Comparison of ENCODE assay signal across 1 cellular context in the genomic region with DNA sequence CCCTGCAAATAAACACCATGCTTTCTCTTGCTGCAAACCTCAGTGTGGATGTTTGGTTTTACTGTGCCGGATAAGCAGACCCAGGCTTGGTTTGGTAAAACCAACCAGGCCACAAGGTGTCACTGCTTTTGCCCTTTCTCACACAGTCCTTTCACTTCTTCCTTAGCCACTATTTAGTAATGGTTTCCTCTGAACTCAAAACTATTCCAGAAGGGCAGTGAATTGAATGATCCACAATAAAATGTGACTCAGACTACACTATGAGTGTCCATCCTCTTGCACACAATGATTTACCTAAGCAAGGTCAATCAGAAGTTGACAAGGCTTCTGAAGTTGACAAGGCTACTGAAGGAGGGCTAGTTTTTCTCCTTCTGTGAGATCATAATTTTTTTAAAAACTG.
TF ChIP-seq lines count a peak whose summit lies in the region.

No MANE protein-coding gene starts in this region.

TF ChIP-seq in H1, 55 proteins besides CTCF, POLR2A, EP300 and RAD21 (continued from another document):
- TF ChIP-seq, protein P1, sequence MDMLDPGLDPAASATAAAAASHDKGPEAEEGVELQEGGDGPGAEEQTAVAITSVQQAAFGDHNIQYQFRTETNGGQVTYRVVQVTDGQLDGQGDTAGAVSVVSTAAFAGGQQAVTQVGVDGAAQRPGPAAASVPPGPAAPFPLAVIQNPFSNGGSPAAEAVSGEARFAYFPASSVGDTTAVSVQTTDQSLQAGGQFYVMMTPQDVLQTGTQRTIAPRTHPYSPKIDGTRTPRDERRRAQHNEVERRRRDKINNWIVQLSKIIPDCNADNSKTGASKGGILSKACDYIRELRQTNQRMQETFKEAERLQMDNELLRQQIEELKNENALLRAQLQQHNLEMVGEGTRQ (IDR thresholded peaks at IDR 0.05; ENCODE audit: low read length), result no peak
- TF ChIP-seq, protein P2, sequence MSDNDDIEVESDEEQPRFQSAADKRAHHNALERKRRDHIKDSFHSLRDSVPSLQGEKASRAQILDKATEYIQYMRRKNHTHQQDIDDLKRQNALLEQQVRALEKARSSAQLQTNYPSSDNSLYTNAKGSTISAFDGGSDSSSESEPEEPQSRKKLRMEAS (IDR thresholded peaks at IDR 0.05), result no peak
- TF ChIP-seq BACH1 (IDR thresholded peaks at IDR 0.05; ENCODE audit: low read length), result no peak
- TF ChIP-seq RNF2 (IDR thresholded peaks at IDR 0.05; ENCODE audit: borderline replicate concordance, low read depth, low read length, missing control alignments, poor library complexity, severe bottlenecking), result no peak
- TF ChIP-seq, protein P3, sequence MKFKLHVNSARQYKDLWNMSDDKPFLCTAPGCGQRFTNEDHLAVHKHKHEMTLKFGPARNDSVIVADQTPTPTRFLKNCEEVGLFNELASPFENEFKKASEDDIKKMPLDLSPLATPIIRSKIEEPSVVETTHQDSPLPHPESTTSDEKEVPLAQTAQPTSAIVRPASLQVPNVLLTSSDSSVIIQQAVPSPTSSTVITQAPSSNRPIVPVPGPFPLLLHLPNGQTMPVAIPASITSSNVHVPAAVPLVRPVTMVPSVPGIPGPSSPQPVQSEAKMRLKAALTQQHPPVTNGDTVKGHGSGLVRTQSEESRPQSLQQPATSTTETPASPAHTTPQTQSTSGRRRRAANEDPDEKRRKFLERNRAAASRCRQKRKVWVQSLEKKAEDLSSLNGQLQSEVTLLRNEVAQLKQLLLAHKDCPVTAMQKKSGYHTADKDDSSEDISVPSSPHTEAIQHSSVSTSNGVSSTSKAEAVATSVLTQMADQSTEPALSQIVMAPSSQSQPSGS (IDR thresholded peaks at IDR 0.05; ENCODE audit: low read length), result no peak
- TF ChIP-seq CREB1 (IDR thresholded peaks at IDR 0.05), result no peak
- TF ChIP-seq KDM1A (IDR thresholded peaks at IDR 0.05; ENCODE audit: borderline replicate concordance, low read length), result no peak
- TF ChIP-seq RFX5 (IDR thresholded peaks at IDR 0.05; ENCODE audit: borderline replicate concordance, low read depth, low read length), result no peak
- no peak for TF ChIP-seq GTF2F1 (IDR thresholded peaks at IDR 0.05; ENCODE audit: borderline replicate concordance, low read depth, low read length)
- TF ChIP-seq, protein P4, sequence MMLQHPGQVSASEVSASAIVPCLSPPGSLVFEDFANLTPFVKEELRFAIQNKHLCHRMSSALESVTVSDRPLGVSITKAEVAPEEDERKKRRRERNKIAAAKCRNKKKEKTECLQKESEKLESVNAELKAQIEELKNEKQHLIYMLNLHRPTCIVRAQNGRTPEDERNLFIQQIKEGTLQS (IDR thresholded peaks at IDR 0.05; ENCODE audit: insufficient read depth, low read depth, low read length), result no peak
- no peak for TF ChIP-seq POU5F1 (IDR thresholded peaks at IDR 0.05; ENCODE audit: low read depth, low read length)
- TF ChIP-seq KDM4A (IDR thresholded peaks at IDR 0.05; ENCODE audit: low read depth, low read length, severe bottlenecking), result no peak
- TF ChIP-seq FOSL1 (IDR thresholded peaks at IDR 0.05; ENCODE audit: insufficient read depth, low read depth, low read length), result no peak
- TF ChIP-seq HDAC2 (IDR thresholded peaks at IDR 0.05; ENCODE audit: borderline replicate concordance in 1 of 2, low read depth in 2 of 2, low read length in 2 of 2), result no peak
- TF ChIP-seq ASH2L (IDR thresholded peaks at IDR 0.05; ENCODE audit: low read length), result no peak
- no peak for TF ChIP-seq CBX5 (IDR thresholded peaks at IDR 0.05; ENCODE audit: low read depth, low read length)
- no peak for TF ChIP-seq KDM5A (IDR thresholded peaks at IDR 0.05; ENCODE audit: low read length)
- no peak for TF ChIP-seq ZNF274 (IDR thresholded peaks at IDR 0.05; ENCODE audit: borderline replicate concordance, extremely low read depth, low read length)
